ENCODE assay signal across 19 cellular contexts in the genomic region with DNA sequence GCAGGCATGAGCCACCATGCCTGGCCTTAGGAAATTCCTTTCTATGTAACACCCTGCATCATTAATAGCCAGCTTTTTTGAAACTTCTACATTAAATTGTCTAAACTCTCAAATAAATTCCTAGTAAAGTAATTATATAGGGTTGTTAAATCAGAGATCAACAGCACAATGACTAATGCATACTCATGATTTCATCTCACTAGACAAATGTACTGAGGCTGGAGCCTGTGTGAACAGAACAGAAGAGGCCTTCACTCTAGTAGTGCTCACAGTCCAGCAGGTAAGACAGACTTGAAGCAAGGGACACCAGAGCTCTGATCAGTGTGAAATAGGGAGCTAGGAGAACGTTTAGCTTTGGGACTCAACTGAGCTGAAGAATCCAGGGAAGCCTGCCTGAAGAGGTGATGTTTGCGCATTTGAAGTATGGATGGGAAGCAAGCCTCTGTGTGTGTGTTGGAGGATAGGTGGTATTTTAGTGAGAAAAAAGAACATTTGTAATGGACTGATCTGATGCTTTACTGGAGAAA. TPM values are rescaled to one million over a fixed set of nuclear protein-coding genes. Genes with fewer than 3 reads are reported as not detected.
"Had no signal": no experiment of that assay in that cellular context is flagged by ENCODE, and none has a peak within 500 bp of the region (broad histone marks: within the 10 kb centered on the region; RNA-seq: fewer than 3 reads in every experiment).

No MANE protein-coding gene starts in this region.

- H3K4me1 ChIP-seq: ascending aorta, breast epithelium, heart left ventricle, right atrium auricular region, transverse colon had no signal

- H3K27ac ChIP-seq: ascending aorta, breast epithelium, heart left ventricle, right atrium auricular region, skin epidermis, transverse colon, VCaP had no signal

- H3K4me1 Mint-ChIP-seq: activated naive CD4-positive, alpha-beta T cell treated with anti-CD3 and anti-CD28 coated beads, Interleukin-2, amount 10 ng/mL, durations not matched to agents 7 days and 5 days; naive thymus-derived CD8-positive, alpha-beta T cell had no signal

- H3K27me3 ChIP-seq: ascending aorta, right atrium auricular region had no signal

- H3K36me3 ChIP-seq: ascending aorta, breast epithelium, heart left ventricle, right atrium auricular region, transverse colon had no signal

- ATAC-seq: heart left ventricle; naive thymus-derived CD8-positive, alpha-beta T cell; stimulated activated naive CD8-positive, alpha-beta T cell treated with anti-CD3 and anti-CD28 coated beads, Interleukin-15, Interleukin-2, amounts not matched to agents 100 U/mL and 50 U/mL, for 24 hours had no signal

- H3K4me3 Mint-ChIP-seq: activated naive CD4-positive, alpha-beta T cell treated with anti-CD3 and anti-CD28 coated beads, Interleukin-2, amount 10 ng/mL, durations not matched to agents 7 days and 5 days; dendritic cell treated with granulocyte-macrophage colony-stimulating factor and Interleukin-4, amounts not matched to agents 40 ng/mL and 50 ng/mL, for 4 days; naive thymus-derived CD8-positive, alpha-beta T cell had no signal

- H3K36me3 Mint-ChIP-seq: activated naive CD4-positive, alpha-beta T cell treated with anti-CD3 and anti-CD28 coated beads, Interleukin-2, amount 10 ng/mL, durations not matched to agents 7 days and 5 days had no signal

- H3K27ac Mint-ChIP-seq: activated naive CD4-positive, alpha-beta T cell treated with anti-CD3 and anti-CD28 coated beads, Interleukin-2, amount 10 ng/mL, durations not matched to agents 7 days and 5 days; dendritic cell treated with granulocyte-macrophage colony-stimulating factor and Interleukin-4, amounts not matched to agents 40 ng/mL and 50 ng/mL, for 4 days; naive thymus-derived CD8-positive, alpha-beta T cell had no signal

- H3K4me3 ChIP-seq: ascending aorta, breast epithelium, heart left ventricle, right atrium auricular region, skin epidermis, transverse colon had no signal

- DNase-seq: activated CD4-positive, alpha-beta T cell treated with anti-CD3 and anti-CD28 coated beads, Interleukin-2, amount 50 U/mL, for 48 hours; activated naive CD4-positive, alpha-beta T cell treated with anti-CD3 and anti-CD28 coated beads, Interleukin-2, amount 10 ng/mL, durations not matched to agents 7 days and 5 days; effector memory CD4-positive, alpha-beta T cell; heart left ventricle; naive thymus-derived CD8-positive, alpha-beta T cell; posterior cingulate gyrus; stimulated activated CD4-positive, alpha-beta T cell treated with anti-CD3 and anti-CD28 coated beads, Interleukin-4, amount 100 ng/mL, for 4 hours; stimulated activated CD8-positive, alpha-beta memory T cell treated with anti-CD3 and anti-CD28 coated beads, Interleukin-4, amount 100 ng/mL, for 48 hours; stimulated activated naive CD8-positive, alpha-beta T cell treated with anti-CD3 and anti-CD28 coated beads, Interleukin-15, Interleukin-2, amounts not matched to agents 100 U/mL and 50 U/mL, for 24 hours; T-helper 1 cell; transverse colon had no signal

- H3K9me3 ChIP-seq: ascending aorta, heart left ventricle, transverse colon had no signal

RNA-seq across cellular contexts. Expression of a gene that starts 3.9 kb away (rescaled TPM):
- total RNA-seq: ascending aorta; breast epithelium; frontal cortex; lung microvascular endothelial cell; naive thymus-derived CD8-positive, alpha-beta T cell; transverse colon had no signal
